ENCODE assay signal across 8 cellular contexts in genomic region chr15:64836023-64836536, GRCh38. TPM values are rescaled to one million over a fixed set of nuclear protein-coding genes. Genes with fewer than 3 reads are reported as not detected.
A peak's percentile ranks its signal among the peaks of the same experiment; 100 is the strongest.
DNase-seq lines count a peak whose midpoint lies in the region; FAIRE-seq and TF ChIP-seq lines count a peak whose summit lies in the region.

No MANE protein-coding gene starts in this region.

- H3K9me3 ChIP-seq in ES-I3 (ENCODE audit: control insufficient read depth, insufficient read depth, low read length): no peaks in the 10 kb centered on the region
- no peaks in the 10 kb centered on the region for H3K9me3 ChIP-seq in endocrine pancreas (ENCODE audit: control insufficient read depth, low read length)
- no peaks in the 10 kb centered on the region for H3K9me3 ChIP-seq in neutrophil
- H3K9me3 ChIP-seq in small intestine (ENCODE audit: control insufficient read depth, low read depth): no peaks in the 10 kb centered on the region

- H3K27me3 ChIP-seq in endocrine pancreas (ENCODE audit: control insufficient read depth, insufficient read depth, low read length): no peaks in the 10 kb centered on the region
- H3K27me3 ChIP-seq in neutrophil: no peaks in the 10 kb centered on the region
- no peaks in the 10 kb centered on the region for H3K27me3 ChIP-seq in small intestine (ENCODE audit: control insufficient read depth in 2 of 2, insufficient read depth in 2 of 2, low read length in 2 of 2)

- DNase-seq in NCI-H2227 (lab: John Stamatoyannopoulos, UW; ENCODE audit: unreplicated experiment) (peak; percentile 27), GM20000 (ENCODE audit: low spot score) (no peak), NCI-H2029 (lab: John Stamatoyannopoulos, UW) (no peak), head of caudate nucleus (no peak), small intestine (no peak)

- H3K4me1 ChIP-seq in ES-I3 (ENCODE audit: insufficient read depth, low read length) (peaks cover 5% of the 10 kb centered on the region), endocrine pancreas (ENCODE audit: control insufficient read depth, insufficient read depth, low read length) (no peaks in the 10 kb centered on the region), neutrophil (ENCODE audit: control insufficient read depth in 1 of 2, insufficient read depth in 1 of 2, low read depth in 1 of 2, low read length in 1 of 2) (peaks cover 55% of the 10 kb centered on the region in 2 experiments), small intestine (ENCODE audit: control insufficient read depth in 2 of 2, insufficient read depth in 1 of 2, low read depth in 1 of 2, low read length in 1 of 2) (no peaks in the 10 kb centered on the region)

- FAIRE-seq in small intestine (lab: Jason Lieb, UNC): no peak

- H3K4me3 ChIP-seq in endocrine pancreas (ENCODE audit: control insufficient read depth, insufficient read depth, low read length) (peak overlapping the region; percentile 62), neutrophil (ENCODE audit: low read depth in 1 of 2, low read length in 1 of 2) (peak overlapping the region; percentile 38 to 51), small intestine (ENCODE audit: low read depth in 1 of 2, low read length in 2 of 2) (no peak overlapping the region)

- TF ChIP-seq CTCF in neutrophil (IDR thresholded peaks at IDR 0.05): no peak
- TF ChIP-seq CTCF in GM20000 (IDR thresholded peaks at IDR 0.05; ENCODE audit: extremely low read depth, missing control alignments): no peak

- H3K36me3 ChIP-seq in ES-I3 (ENCODE audit: insufficient read depth, low read length): no peaks in the 10 kb centered on the region
- no peaks in the 10 kb centered on the region for H3K36me3 ChIP-seq in endocrine pancreas (ENCODE audit: control insufficient read depth, insufficient read depth, low read length)
- no peaks in the 10 kb centered on the region for H3K36me3 ChIP-seq in neutrophil
- H3K36me3 ChIP-seq in small intestine (ENCODE audit: control insufficient read depth in 2 of 2, insufficient read depth in 2 of 2, low read length in 2 of 2): no peaks in the 10 kb centered on the region

- peak overlapping the region; percentile 23; the same call in 1 of the 2 replicates for H3K9ac ChIP-seq in ES-I3 (ENCODE audit: low read depth, low read length)
- H3K9ac ChIP-seq in endocrine pancreas (ENCODE audit: control insufficient read depth, insufficient read depth, low read length): no peak overlapping the region

- WGBS in small intestine, 3 donors: 37 to 52% (median 47%) methylated on average over 14 of the region's 14 CpGs

- intact Hi-C loops in head of caudate nucleus (cut with DNase I): no loop called here

- H3K27ac ChIP-seq in neutrophil (peak overlapping the region; percentile 74), small intestine (ENCODE audit: low read depth in 1 of 2, low read length in 1 of 2) (peak overlapping the region in 1 of 2 donors; percentile 37)

RNA-seq across cellular contexts. Expression of gene PLEKHO2, which starts 5.6 kb away (rescaled TPM):
- 10 to 100 TPM in 1 of 3 donors, 1 to 10 TPM in 2; 1.3 to 17.8 (median 9.2) TPM for polyA plus RNA-seq in small intestine

RNA-seq across cellular contexts. Expression of gene PIF1, which starts 10.6 kb away (rescaled TPM):
- polyA plus RNA-seq in small intestine: 10 to 100 TPM in 1 of 3 donors, under 1 TPM in 2; 0.45 to 11.7 (median 0.81) TPM

Comparison
In these comparisons a context has a peak if more than half of its experiments do, and no peak if none do; other contexts are left out.
1. H3K4me3 ChIP-seq: peak in endocrine pancreas (single experiment) and neutrophil (2 of 2); none in small intestine (0 of 2).